In genomic region chr4:54657556-54658313, GRCh38 we compare ENCODE assay signal across 8 cellular contexts. TPM values are rescaled to one million over a fixed set of nuclear protein-coding genes. Genes with fewer than 3 reads are reported as not detected.
DNase-seq lines count a peak whose midpoint lies in the region; ATAC-seq and TF ChIP-seq lines count a peak whose summit lies in the region.

Gene KIT (plus strand): TSS chr4:54657957. CDS start chr4:54658015, 58 bp downstream.

- peaks cover 37% of the 10 kb centered on the region for H3K27me3 Mint-ChIP-seq in activated T-cell treated with anti-CD3 and anti-CD28 coated beads, Interleukin-2, amount 50 U/mL, for 72 hours (ENCODE audit: low read depth)
- peaks cover 68% of the 10 kb centered on the region for H3K27me3 Mint-ChIP-seq in nephron (ENCODE audit: low read depth)

- DNase-seq in activated T-cell treated with anti-CD3 and anti-CD28 coated beads for 48 hours (ENCODE audit: low read depth) (peak; percentile 13), activated T-cell treated with anti-CD3 and anti-CD28 coated beads for 4 hours (no peak), NCI-H2196 treated with DMSO at 0.1 percent for 48 hours (lab: John Stamatoyannopoulos, UW; ENCODE audit: unreplicated experiment) (peak; percentile 32), fibroblast of villous mesenchyme (ENCODE audit: low read depth) (no peak), aorta (peak; percentile 40 to 83), HPDE6-E6E7 (ENCODE audit: extremely low spot score) (no peak)
- DNase-seq in activated T-cell treated with anti-CD3 and anti-CD28 coated beads, Interleukin-2, amount 50 U/mL, for 72 hours: peak; percentile 23 to 43

- H3K4me1 Mint-ChIP-seq in activated T-cell treated with anti-CD3 and anti-CD28 coated beads, Interleukin-2, amount 50 U/mL, for 72 hours (ENCODE audit: low read depth): peaks cover 13% of the 10 kb centered on the region
- H3K4me1 Mint-ChIP-seq in nephron: peaks cover 22% of the 10 kb centered on the region

- no peaks in the 10 kb centered on the region for H3K27me3 ChIP-seq in aorta (ENCODE audit: control insufficient read depth in 1 of 2, insufficient read depth in 2 of 2, low read length in 1 of 2)

- H3K36me3 ChIP-seq in aorta (ENCODE audit: control insufficient read depth in 1 of 2, insufficient read depth in 2 of 2, low read length in 1 of 2): no peaks in the 10 kb centered on the region

- no peaks in the 10 kb centered on the region for H3K4me1 ChIP-seq in aorta (ENCODE audit: control insufficient read depth in 1 of 2, insufficient read depth in 2 of 2, low read length in 2 of 2)

- ATAC-seq in activated T-cell treated with anti-CD3 and anti-CD28 coated beads, Interleukin-2, amount 50 U/mL, for 72 hours (replicated peaks in 1 of 2): peak; percentile 52 to 58
- peak; percentile 75 for ATAC-seq in aorta (ENCODE audit: low FRiP score)

- peaks cover 0 to 2% of the 10 kb centered on the region in 2 donors for H3K36me3 Mint-ChIP-seq in activated T-cell treated with anti-CD3 and anti-CD28 coated beads, Interleukin-2, amount 50 U/mL, for 72 hours (ENCODE audit: insufficient read depth in 2 of 2)
- no peaks in the 10 kb centered on the region for H3K36me3 Mint-ChIP-seq in nephron (ENCODE audit: low read depth)

- no peaks in the 10 kb centered on the region for H3K9me3 Mint-ChIP-seq in activated T-cell treated with anti-CD3 and anti-CD28 coated beads, Interleukin-2, amount 50 U/mL, for 72 hours
- peaks cover 2% of the 10 kb centered on the region for H3K9me3 Mint-ChIP-seq in nephron

- TF ChIP-seq CTCF in fibroblast of villous mesenchyme (IDR thresholded peaks at IDR 0.05; ENCODE audit: insufficient read depth, low read depth, low read length) (no peak), nephron (IDR thresholded peaks at IDR 0.05; ENCODE audit: unreplicated experiment in 3 of 3) (no peak)

- H3K9me3 ChIP-seq in aorta (ENCODE audit: control insufficient read depth, low read length): no peaks in the 10 kb centered on the region

- intact Hi-C loops in aorta (cut with DNase I): no loop called here

- no peak within 1 kb of the TSS for H3K27ac Mint-ChIP-seq in activated T-cell treated with anti-CD3 and anti-CD28 coated beads, Interleukin-2, amount 50 U/mL, for 72 hours
- H3K27ac Mint-ChIP-seq in nephron: no peak within 1 kb of the TSS

- WGBS in aorta, 2 donors: 0 to 1% methylated on average over 62 to 78 of the region's 78 CpGs

- H3K4me3 ChIP-seq in fibroblast of villous mesenchyme (ENCODE audit: low read depth, low read length) (peak within 1 kb of the TSS; percentile 54), aorta (ENCODE audit: low read length in 2 of 2) (peak within 1 kb of the TSS; percentile 56 to 63)

- no peak within 1 kb of the TSS for H3K27ac ChIP-seq in aorta (ENCODE audit: low read depth in 1 of 2, low read length in 2 of 2)

- H3K4me3 Mint-ChIP-seq in activated T-cell treated with anti-CD3 and anti-CD28 coated beads, Interleukin-2, amount 50 U/mL, for 72 hours: peak within 1 kb of the TSS; percentile 81 to 88
- peak within 1 kb of the TSS; percentile 83 to 89 (median 88) for H3K4me3 Mint-ChIP-seq in nephron

RNA-seq across cellular contexts. Expression of gene KIT, which starts in this region (rescaled TPM):
- total RNA-seq in activated T-cell treated with anti-CD3 and anti-CD28 coated beads, Interleukin-2, amount 50 U/mL, for 72 hours: under 1 TPM; 0.07 to 0.22 TPM
- 2.2 and 5.5 TPM in 2 replicates for total RNA-seq in fibroblast of villous mesenchyme
- 10 to 100 TPM in 1 of 2 donors, 1 to 10 TPM in 1; 9.6 to 18.7 TPM for total RNA-seq in aorta
- 1 to 10 TPM in 1 of 2 donors, under 1 TPM in 1; 0.56 to 1.0 TPM for polyA plus RNA-seq in aorta

Comparison
In these comparisons a context has a peak if more than half of its experiments do, and no peak if none do; other contexts are left out.
1. DNase-seq: peak in activated T-cell treated with anti-CD3 and anti-CD28 coated beads for 48 hours (single experiment), NCI-H2196 treated with DMSO at 0.1 percent for 48 hours (single experiment) and aorta (2 of 2); none in activated T-cell treated with anti-CD3 and anti-CD28 coated beads for 4 hours (single experiment), fibroblast of villous mesenchyme (single experiment) and HPDE6-E6E7 (single experiment).
2. Peak in DNase-seq and ATAC-seq in activated T-cell treated with anti-CD3 and anti-CD28 coated beads, Interleukin-2, amount 50 U/mL, for 72 hours; RNA of the gene not detected or under 1 TPM.